Comparison of ENCODE assay signal across 17 cellular contexts in genomic region chr11:108289699-108290098, GRCh38.
DNase-seq lines count a peak whose midpoint lies in the region; ATAC-seq, FAIRE-seq and TF ChIP-seq lines count a peak whose summit lies in the region.
"Had no signal": no experiment of that assay in that cellular context is flagged by ENCODE, and none has a peak within 500 bp of the region (broad histone marks: within the 10 kb centered on the region; RNA-seq: fewer than 3 reads in every experiment).

No MANE protein-coding gene starts in this region.

- ATAC-seq in activated CD8-positive, alpha-beta T cell treated with anti-CD3 and anti-CD28 coated beads for 36 hours = no peak
- ATAC-seq in activated CD8-positive, alpha-beta T cell treated with anti-CD3 and anti-CD28 coated beads, Interleukin-2, amount 10 ng/mL, durations not matched to agents 7 days and 5 days = no peak
- ATAC-seq in HG02885 (IDR thresholded peaks at IDR 0.05; ENCODE audit: poor library complexity, unreplicated experiment) = peak; percentile 51
- no peak for ATAC-seq in GM12878
- ATAC-seq in stimulated activated effector memory CD8-positive, alpha-beta T cell treated with anti-CD3 and anti-CD28 coated beads, Interleukin-12 subunit alpha, Interleukin-12 subunit beta, amount 100 ng/mL, for 72 hours = no peak
- no peak for ATAC-seq in GM21737 (IDR thresholded peaks at IDR 0.05; ENCODE audit: unreplicated experiment)
- ATAC-seq: left ventricle myocardium superior had no signal

- intact Hi-C loops in activated CD8-positive, alpha-beta T cell treated with anti-CD3 and anti-CD28 coated beads for 36 hours (cut with micrococcal nuclease) = no loop called here
- intact Hi-C loops in GM12878 (cut with micrococcal nuclease; ENCODE audit: unreplicated experiment) = no loop called here

- no peak overlapping the region for H3K4me3 ChIP-seq in GM12878
- H3K4me3 ChIP-seq: esophagus muscularis mucosa, SJCRH30, tibial artery had no signal

- H3K4me1 ChIP-seq in GM12878 (ENCODE audit: control insufficient read depth, insufficient read depth, low read length) = no peaks in the 10 kb centered on the region
- H3K4me1 ChIP-seq: esophagus muscularis mucosa, SJCRH30, tibial artery had no signal

- H3K79me2 ChIP-seq in GM12878 (ENCODE audit: control insufficient read depth, insufficient read depth, low read length) = no peaks in the 10 kb centered on the region

- TF ChIP-seq POLR2A in GM12878 (IDR thresholded peaks at IDR 0.05; ENCODE audit: low read depth, low read length) = no peak

- H3K27ac Mint-ChIP-seq in activated CD8-positive, alpha-beta T cell treated with anti-CD3 and anti-CD28 coated beads for 36 hours = peak overlapping the region; percentile 16
- no peak overlapping the region for H3K27ac Mint-ChIP-seq in activated CD8-positive, alpha-beta T cell treated with anti-CD3 and anti-CD28 coated beads, Interleukin-2, amount 10 ng/mL, durations not matched to agents 7 days and 5 days
- H3K27ac Mint-ChIP-seq in stimulated activated effector memory CD8-positive, alpha-beta T cell treated with anti-CD3 and anti-CD28 coated beads, Interleukin-12 subunit alpha, Interleukin-12 subunit beta, amount 100 ng/mL, for 72 hours = peak overlapping the region; percentile 42

- RAD21 ChIA-PET in GM12878 (lab: Charles Lee; ENCODE audit: unreplicated experiment) = no interaction called here

- no peaks in the 10 kb centered on the region for H3K27me3 ChIP-seq in GM12878 (replicated peaks in 1 of 2; ENCODE audit: control insufficient read depth in 2 of 2, insufficient read depth in 2 of 2, low read length in 1 of 2)
- H3K27me3 ChIP-seq: esophagus muscularis mucosa, SJCRH30, tibial artery had no signal

- H3K4me2 ChIP-seq in GM12878 (ENCODE audit: control insufficient read depth, insufficient read depth) = no peak overlapping the region
- H3K4me2 ChIP-seq: KMS-11 had no signal

- H3K9ac ChIP-seq in GM12878 (ENCODE audit: control insufficient read depth, insufficient read depth, low read length) = no peak overlapping the region
- H3K9ac ChIP-seq: KMS-11 had no signal

- H2AFZ ChIP-seq in GM12878 (ENCODE audit: control insufficient read depth, low read depth, low read length) = no peak overlapping the region

- no peaks in the 10 kb centered on the region for H3K9me3 Mint-ChIP-seq in activated CD8-positive, alpha-beta T cell treated with anti-CD3 and anti-CD28 coated beads for 36 hours
- H3K9me3 Mint-ChIP-seq in activated CD8-positive, alpha-beta T cell treated with anti-CD3 and anti-CD28 coated beads, Interleukin-2, amount 10 ng/mL, durations not matched to agents 7 days and 5 days (ENCODE audit: insufficient read depth) = no peaks in the 10 kb centered on the region
- H3K9me3 Mint-ChIP-seq in stimulated activated effector memory CD8-positive, alpha-beta T cell treated with anti-CD3 and anti-CD28 coated beads, Interleukin-12 subunit alpha, Interleukin-12 subunit beta, amount 100 ng/mL, for 72 hours = no peaks in the 10 kb centered on the region

- no peak for TF ChIP-seq EP300 in GM12878 (IDR thresholded peaks at IDR 0.05; ENCODE audit: borderline replicate concordance in 1 of 2, control insufficient read depth in 1 of 2, low read depth in 2 of 2, low read length in 2 of 2)

- DNase-seq in activated CD8-positive, alpha-beta T cell treated with anti-CD3 and anti-CD28 coated beads for 36 hours = no peak
- DNase-seq in activated CD8-positive, alpha-beta T cell treated with anti-CD3 and anti-CD28 coated beads, Interleukin-2, amount 10 ng/mL, durations not matched to agents 7 days and 5 days = no peak
- DNase-seq in GM12878 (ENCODE audit: low read depth, low spot score) = no peak
- no peak for DNase-seq in stimulated activated effector memory CD8-positive, alpha-beta T cell treated with anti-CD3 and anti-CD28 coated beads, Interleukin-12 subunit alpha, Interleukin-12 subunit beta, amount 100 ng/mL, for 72 hours (ENCODE audit: low spot score in 2 of 2)
- no peak for DNase-seq in GDM1 (lab: John Stamatoyannopoulos, UW)
- DNase-seq in 8988T = no peak
- DNase-seq: activated CD8-positive, alpha-beta memory T cell treated with anti-CD3 and anti-CD28 coated beads, Interleukin-2, amount 50 U/mL, for 4 hours; Calu3; hippocampal formation; left ventricle myocardium superior; NCI-H146; SJCRH30; tibial artery had no signal

- TF ChIP-seq CTCF in activated CD8-positive, alpha-beta T cell treated with anti-CD3 and anti-CD28 coated beads for 36 hours (IDR thresholded peaks at IDR 0.05) = no peak
- no peak for TF ChIP-seq CTCF in GM12878 (IDR thresholded peaks at IDR 0.05 in 2 of 3, conservative IDR thresholded peaks at IDR 0.05 in 1 of 3; ENCODE audit: control insufficient read depth in 2 of 3, extremely low read depth in 1 of 3, insufficient read depth in 1 of 3, low read depth in 3 of 3, low read length in 3 of 3)

- CTCF ChIA-PET in activated CD8-positive, alpha-beta T cell treated with anti-CD3 and anti-CD28 coated beads for 36 hours (lab: Charles Lee) = interaction anchor here (1.3 to 1.7 kb wide), 2 partner anchors 8 to 15 kb away, joined by 3 to 6 read pairs; no protein-coding TSS in a partner anchor
- CTCF ChIA-PET in activated CD8-positive, alpha-beta T cell treated with anti-CD3 and anti-CD28 coated beads, Interleukin-2, amount 10 ng/mL, durations not matched to agents 7 days and 5 days (lab: Charles Lee) = interaction anchor here (1.2 to 1.9 kb wide), 2 partner anchors 10 to 66 kb away, joined by 3 to 4 read pairs; partner anchors contain the start of gene ATM
- CTCF ChIA-PET in GM12878 (lab: Yijun Ruan, JAX) = interaction anchor here (3.2 kb wide), 1 partner anchor 171 kb away, joined by 11 read pairs; no protein-coding TSS in a partner anchor

- TF ChIP-seq RAD21 in GM12878 (IDR thresholded peaks at IDR 0.05; ENCODE audit: insufficient read depth, low read depth, low read length) = no peak

- no peak for FAIRE-seq in GM12878 (lab: Jason Lieb, UNC)

- peaks cover 36% of the 10 kb centered on the region for H3K36me3 Mint-ChIP-seq in activated CD8-positive, alpha-beta T cell treated with anti-CD3 and anti-CD28 coated beads for 36 hours (ENCODE audit: low read depth)
- H3K36me3 Mint-ChIP-seq in activated CD8-positive, alpha-beta T cell treated with anti-CD3 and anti-CD28 coated beads, Interleukin-2, amount 10 ng/mL, durations not matched to agents 7 days and 5 days (ENCODE audit: low read depth) = peaks cover 55% of the 10 kb centered on the region
- H3K36me3 Mint-ChIP-seq in stimulated activated effector memory CD8-positive, alpha-beta T cell treated with anti-CD3 and anti-CD28 coated beads, Interleukin-12 subunit alpha, Interleukin-12 subunit beta, amount 100 ng/mL, for 72 hours = peaks cover 91% of the 10 kb centered on the region

- BruUV-seq in GM12878 (replicated peaks; lab: Mats Ljungman, UMichigan) = no TSS peak

- SMC1A ChIA-PET in GM12878 (lab: Charles Lee; ENCODE audit: uncharacterized antibody, unreplicated experiment) = interaction anchor here (0.6 to 0.9 kb wide), 2 partner anchors 53 to 409 kb away, joined by 3 read pairs; no protein-coding TSS in a partner anchor

- H3K4me1 Mint-ChIP-seq in activated CD8-positive, alpha-beta T cell treated with anti-CD3 and anti-CD28 coated beads for 36 hours (ENCODE audit: low read depth) = peaks cover 25% of the 10 kb centered on the region
- no peaks in the 10 kb centered on the region for H3K4me1 Mint-ChIP-seq in activated CD8-positive, alpha-beta T cell treated with anti-CD3 and anti-CD28 coated beads, Interleukin-2, amount 10 ng/mL, durations not matched to agents 7 days and 5 days (ENCODE audit: low read depth)
- H3K4me1 Mint-ChIP-seq in stimulated activated effector memory CD8-positive, alpha-beta T cell treated with anti-CD3 and anti-CD28 coated beads, Interleukin-12 subunit alpha, Interleukin-12 subunit beta, amount 100 ng/mL, for 72 hours = peaks cover 6% of the 10 kb centered on the region

- no peaks in the 10 kb centered on the region for H3K27me3 Mint-ChIP-seq in activated CD8-positive, alpha-beta T cell treated with anti-CD3 and anti-CD28 coated beads for 36 hours
- H3K27me3 Mint-ChIP-seq in activated CD8-positive, alpha-beta T cell treated with anti-CD3 and anti-CD28 coated beads, Interleukin-2, amount 10 ng/mL, durations not matched to agents 7 days and 5 days (ENCODE audit: low read depth) = no peaks in the 10 kb centered on the region

- no peak overlapping the region for H3K27ac ChIP-seq in GM12878 (ENCODE audit: control insufficient read depth, insufficient read depth)
- H3K27ac ChIP-seq: esophagus muscularis mucosa, KMS-11, SJCRH30, tibial artery had no signal

- POLR2A ChIA-PET in activated CD8-positive, alpha-beta T cell treated with anti-CD3 and anti-CD28 coated beads for 36 hours (lab: Charles Lee) = interaction anchor here (0.8 to 1.2 kb wide), 2 partner anchors 10 to 66 kb away, joined by 3 to 4 read pairs; partner anchors contain the start of gene ATM
- POLR2A ChIA-PET in activated CD8-positive, alpha-beta T cell treated with anti-CD3 and anti-CD28 coated beads, Interleukin-2, amount 10 ng/mL, durations not matched to agents 7 days and 5 days (lab: Charles Lee) = no interaction called here
- POLR2A ChIA-PET in GM12878 (lab: Charles Lee) = no interaction called here

- H4K20me1 ChIP-seq in GM12878 (ENCODE audit: control insufficient read depth, insufficient read depth) = no peaks in the 10 kb centered on the region

- H3K9me3 ChIP-seq in GM12878 (replicated peaks; ENCODE audit: control insufficient read depth, insufficient read depth, low read length) = no peaks in the 10 kb centered on the region
- H3K9me3 ChIP-seq: esophagus muscularis mucosa, SJCRH30, tibial artery had no signal

- no peak overlapping the region for H3K4me3 Mint-ChIP-seq in activated CD8-positive, alpha-beta T cell treated with anti-CD3 and anti-CD28 coated beads for 36 hours
- H3K4me3 Mint-ChIP-seq in activated CD8-positive, alpha-beta T cell treated with anti-CD3 and anti-CD28 coated beads, Interleukin-2, amount 10 ng/mL, durations not matched to agents 7 days and 5 days = no peak overlapping the region
- H3K4me3 Mint-ChIP-seq in stimulated activated effector memory CD8-positive, alpha-beta T cell treated with anti-CD3 and anti-CD28 coated beads, Interleukin-12 subunit alpha, Interleukin-12 subunit beta, amount 100 ng/mL, for 72 hours = no peak overlapping the region

- in situ Hi-C loops in GM12878 (cut with MboI) = no loop called here

- WGBS in GM12878 (ENCODE audit: insufficient coverage, insufficient replicate concordance, low lambda C conversion rate, missing lambda C conversion rate) = 19% methylated on average over 6 of the region's 6 CpGs

- H3K36me3 ChIP-seq in GM12878 (ENCODE audit: control insufficient read depth in 2 of 2, insufficient read depth in 2 of 2, low read length in 1 of 2) = peaks cover 0 to 25% of the 10 kb centered on the region in 2 experiments; a peak in 3 of 4 replicates

TF ChIP-seq in GM12878, 131 proteins besides CTCF, POLR2A, EP300 and RAD21:
- TF ChIP-seq PAX5 (IDR thresholded peaks at IDR 0.05; ENCODE audit: borderline replicate concordance, low read depth, low read length) (peak; percentile 87), NFXL1 (IDR thresholded peaks at IDR 0.05; ENCODE audit: borderline replicate concordance) (no peak)
TF ChIP-seq in GM12878: peak in this region for 1.
